ENCODE assay signal across 23 cellular contexts in genomic region chr2:230881840-230882239, GRCh38. TPM values are rescaled to one million over a fixed set of nuclear protein-coding genes. Genes with fewer than 3 reads are reported as not detected.
A peak's percentile ranks its signal among the peaks of the same experiment; 100 is the strongest.
DNase-seq lines count a peak whose midpoint lies in the region; ATAC-seq and TF ChIP-seq lines count a peak whose summit lies in the region.
"Had no signal": no experiment of that assay in that cellular context is flagged by ENCODE, and none has a peak within 500 bp of the region (broad histone marks: within the 10 kb centered on the region; RNA-seq: fewer than 3 reads in every experiment).

No MANE protein-coding gene starts in this region.

- intact Hi-C loops in natural killer cell (cut with micrococcal nuclease): no loop called here
- intact Hi-C loops in posterior vena cava (cut with DNase I): no loop called here
- intact Hi-C loops in CD8-positive, alpha-beta T cell (cut with DNase I, micrococcal nuclease): no loop called here

- TF ChIP-seq CTCF in natural killer cell (IDR thresholded peaks at IDR 0.05): no peak
- TF ChIP-seq CTCF in CD8-positive, alpha-beta T cell (IDR thresholded peaks at IDR 0.05): no peak

- no peak overlapping the region for H3K4me3 ChIP-seq in CD8-positive, alpha-beta T cell (ENCODE audit: low read depth, low read length)
- H3K4me3 ChIP-seq: GM23248, SJSA1 had no signal

- peaks cover 11% of the 10 kb centered on the region for H3K36me3 Mint-ChIP-seq in activated CD8-positive, alpha-beta memory T cell treated with anti-CD3 and anti-CD28 coated beads, Interleukin-2, amount 10 ng/mL, durations not matched to agents 7 days and 5 days
- H3K36me3 Mint-ChIP-seq in natural killer cell treated with Interleukin-12 subunit alpha and Interleukin-12 subunit beta and Interleukin-15 and Interleukin-18, amount 100 ng/mL, for 72 hours: no peaks in the 10 kb centered on the region
- H3K36me3 Mint-ChIP-seq in natural killer cell: no peaks in the 10 kb centered on the region
- peaks cover 7% of the 10 kb centered on the region for H3K36me3 Mint-ChIP-seq in CD8-positive, alpha-beta T cell

- H3K4me1 ChIP-seq in CD8-positive, alpha-beta T cell (ENCODE audit: insufficient read depth, low read length): peaks cover 18% of the 10 kb centered on the region
- H3K4me1 ChIP-seq: SJSA1 had no signal

- no peaks in the 10 kb centered on the region for H3K36me3 ChIP-seq in CD8-positive, alpha-beta T cell (ENCODE audit: insufficient read depth, low read length)

- H3K4me3 Mint-ChIP-seq in activated CD8-positive, alpha-beta memory T cell treated with anti-CD3 and anti-CD28 coated beads, Interleukin-2, amount 10 ng/mL, durations not matched to agents 7 days and 5 days: no peak overlapping the region
- peak overlapping the region; percentile 6 for H3K4me3 Mint-ChIP-seq in natural killer cell treated with Interleukin-12 subunit alpha and Interleukin-12 subunit beta and Interleukin-15 and Interleukin-18, amount 100 ng/mL, for 72 hours
- H3K4me3 Mint-ChIP-seq in natural killer cell: no peak overlapping the region
- H3K4me3 Mint-ChIP-seq in CD8-positive, alpha-beta T cell: no peak overlapping the region
- H3K4me3 Mint-ChIP-seq: B cell; CD4-positive, alpha-beta T cell had no signal

- H3K9me3 Mint-ChIP-seq in activated CD8-positive, alpha-beta memory T cell treated with anti-CD3 and anti-CD28 coated beads, Interleukin-2, amount 10 ng/mL, durations not matched to agents 7 days and 5 days (ENCODE audit: low read depth): no peaks in the 10 kb centered on the region
- H3K9me3 Mint-ChIP-seq in natural killer cell treated with Interleukin-12 subunit alpha and Interleukin-12 subunit beta and Interleukin-15 and Interleukin-18, amount 100 ng/mL, for 72 hours: no peaks in the 10 kb centered on the region
- no peaks in the 10 kb centered on the region for H3K9me3 Mint-ChIP-seq in natural killer cell
- H3K9me3 Mint-ChIP-seq in CD8-positive, alpha-beta T cell: no peaks in the 10 kb centered on the region
- H3K9me3 Mint-ChIP-seq: CD4-positive, alpha-beta T cell had no signal

- CTCF ChIA-PET in activated CD8-positive, alpha-beta memory T cell treated with anti-CD3 and anti-CD28 coated beads, Interleukin-2, amount 10 ng/mL, durations not matched to agents 7 days and 5 days (lab: Charles Lee): no interaction called here
- CTCF ChIA-PET in CD8-positive, alpha-beta T cell (lab: Charles Lee): interaction anchor here (1.1 to 1.7 kb wide), 3 partner anchors 16 to 34 kb away, joined by 3 to 4 read pairs (median 3); no protein-coding TSS in a partner anchor

- peaks cover 32% of the 10 kb centered on the region for H3K27me3 Mint-ChIP-seq in activated CD8-positive, alpha-beta memory T cell treated with anti-CD3 and anti-CD28 coated beads, Interleukin-2, amount 10 ng/mL, durations not matched to agents 7 days and 5 days
- peaks cover 31 to 57% of the 10 kb centered on the region in 2 donors for H3K27me3 Mint-ChIP-seq in natural killer cell treated with Interleukin-12 subunit alpha and Interleukin-12 subunit beta and Interleukin-15 and Interleukin-18, amount 100 ng/mL, for 72 hours
- peaks cover 43 to 64% of the 10 kb centered on the region in 2 donors for H3K27me3 Mint-ChIP-seq in natural killer cell (ENCODE audit: low read depth in 2 of 2)
- H3K27me3 Mint-ChIP-seq in CD8-positive, alpha-beta T cell (ENCODE audit: low read depth): no peaks in the 10 kb centered on the region
- H3K27me3 Mint-ChIP-seq: B cell; CD4-positive, alpha-beta T cell had no signal

- H3K27ac Mint-ChIP-seq in activated CD8-positive, alpha-beta memory T cell treated with anti-CD3 and anti-CD28 coated beads, Interleukin-2, amount 10 ng/mL, durations not matched to agents 7 days and 5 days: no peak overlapping the region
- H3K27ac Mint-ChIP-seq in natural killer cell treated with Interleukin-12 subunit alpha and Interleukin-12 subunit beta and Interleukin-15 and Interleukin-18, amount 100 ng/mL, for 72 hours: peak overlapping the region in 1 of 2 donors; percentile 54
- H3K27ac Mint-ChIP-seq in natural killer cell: no peak overlapping the region
- H3K27ac Mint-ChIP-seq in CD8-positive, alpha-beta T cell: no peak overlapping the region
- H3K27ac Mint-ChIP-seq: B cell; CD4-positive, alpha-beta T cell had no signal

- no peaks in the 10 kb centered on the region for H3K27me3 ChIP-seq in CD8-positive, alpha-beta T cell (ENCODE audit: insufficient read depth, low read length)
- H3K27me3 ChIP-seq: SJSA1 had no signal

- ATAC-seq in activated CD8-positive, alpha-beta memory T cell treated with anti-CD3 and anti-CD28 coated beads, Interleukin-2, amount 10 ng/mL, durations not matched to agents 7 days and 5 days: no peak
- ATAC-seq in natural killer cell treated with Interleukin-12 subunit alpha and Interleukin-12 subunit beta and Interleukin-15 and Interleukin-18, amount 100 ng/mL, for 72 hours: no peak
- ATAC-seq in natural killer cell: no peak
- no peak for ATAC-seq in CD8-positive, alpha-beta T cell
- ATAC-seq: PC-3 had no signal

- no peaks in the 10 kb centered on the region for H3K9me3 ChIP-seq in CD8-positive, alpha-beta T cell (ENCODE audit: low read length)
- H3K9me3 ChIP-seq: SJSA1 had no signal

- H3K4me1 Mint-ChIP-seq in activated CD8-positive, alpha-beta memory T cell treated with anti-CD3 and anti-CD28 coated beads, Interleukin-2, amount 10 ng/mL, durations not matched to agents 7 days and 5 days: peaks cover 39% of the 10 kb centered on the region
- H3K4me1 Mint-ChIP-seq in natural killer cell treated with Interleukin-12 subunit alpha and Interleukin-12 subunit beta and Interleukin-15 and Interleukin-18, amount 100 ng/mL, for 72 hours (ENCODE audit: low read depth in 2 of 2): peaks cover 21 to 22% of the 10 kb centered on the region in 2 donors
- peaks cover 25% of the 10 kb centered on the region in 2 donors for H3K4me1 Mint-ChIP-seq in natural killer cell
- H3K4me1 Mint-ChIP-seq in CD8-positive, alpha-beta T cell (ENCODE audit: low read depth): peaks cover 24% of the 10 kb centered on the region

- peak; percentile 49 for DNase-seq in activated CD8-positive, alpha-beta memory T cell treated with anti-CD3 and anti-CD28 coated beads for 24 hours
- DNase-seq in activated CD8-positive, alpha-beta memory T cell treated with anti-CD3 and anti-CD28 coated beads, Interleukin-2, amount 10 ng/mL, durations not matched to agents 7 days and 5 days: no peak
- DNase-seq in natural killer cell treated with Interleukin-12 subunit alpha and Interleukin-12 subunit beta and Interleukin-15 and Interleukin-18, amount 100 ng/mL, for 72 hours (ENCODE audit: low spot score): peak; percentile 12
- DNase-seq in natural killer cell (no peak), posterior vena cava (ENCODE audit: low spot score) (peak; percentile 42), HCEC 1CT (no peak), DMS153 treated with DMSO at 0.1 percent for 48 hours (lab: John Stamatoyannopoulos, UW; ENCODE audit: unreplicated experiment) (no peak)
- no peak for DNase-seq in CD8-positive, alpha-beta T cell
- DNase-seq: DMS79 treated with DMSO at 0.1 percent for 48 hours, GM23248, NCI-H1048, NCI-H1436 treated with DMSO at 0.1 percent for 48 hours, NCI-H2081 treated with DMSO at 0.1 percent for 48 hours, NCI-H510A treated with DMSO at 0.1 percent for 48 hours, NCI-H82, PC-3 had no signal

- H3K27ac ChIP-seq in CD8-positive, alpha-beta T cell (ENCODE audit: low read depth, low read length): no peak overlapping the region
- H3K27ac ChIP-seq: 22Rv1, GM23248, KMS-11, RWPE1, SJSA1 had no signal

- POLR2A ChIA-PET in CD8-positive, alpha-beta T cell (lab: Charles Lee): no interaction called here

RNA-seq across cellular contexts. Expression of gene ITM2C, which starts 17.1 kb away (rescaled TPM):
- total RNA-seq in activated CD8-positive, alpha-beta memory T cell treated with anti-CD3 and anti-CD28 coated beads, Interleukin-2, amount 10 ng/mL, durations not matched to agents 7 days and 5 days: 100 to 1,000 TPM in 1 of 2 experiments, 10 to 100 TPM in 1; 65.1 to 115 TPM
- total RNA-seq in natural killer cell treated with Interleukin-12 subunit alpha and Interleukin-12 subunit beta and Interleukin-15 and Interleukin-18, amount 100 ng/mL, for 72 hours: 10 to 100 TPM in 1 of 2 donors, 1 to 10 TPM in 1; 2.7 to 21.7 TPM
- 10 to 100 TPM in 1 of 3 donors, 1 to 10 TPM in 2; 4.7 to 36.3 (median 5.1) TPM for total RNA-seq in natural killer cell
- 10 to 100 TPM; 54.7 to 64.9 TPM for total RNA-seq in posterior vena cava
- 10 to 100 TPM; 23.2 to 27.4 TPM for total RNA-seq in CD8-positive, alpha-beta T cell

RNA-seq across cellular contexts. Expression of gene GPR55, which starts 43.2 kb away (rescaled TPM):
- 10 to 100 TPM; 42.1 to 58.8 TPM for total RNA-seq in activated CD8-positive, alpha-beta memory T cell treated with anti-CD3 and anti-CD28 coated beads, Interleukin-2, amount 10 ng/mL, durations not matched to agents 7 days and 5 days
- 1 to 10 TPM in 1 of 2 donors, under 1 TPM in 1; 0.26 to 5.5 TPM for total RNA-seq in natural killer cell treated with Interleukin-12 subunit alpha and Interleukin-12 subunit beta and Interleukin-15 and Interleukin-18, amount 100 ng/mL, for 72 hours
- 1 to 10 TPM in 1 of 3 donors, under 1 TPM in 2; 0.09 to 1.1 (median 0.40) TPM for total RNA-seq in natural killer cell
- under 1 TPM; 0.14 to 0.19 TPM for total RNA-seq in posterior vena cava
- total RNA-seq in CD8-positive, alpha-beta T cell: 1 to 10 TPM; 3.2 to 3.4 TPM
- total RNA-seq: GM23248, M059J had no signal

Comparison
In these comparisons a context has a peak if more than half of its experiments do, and no peak if none do; other contexts are left out.
1. DNase-seq: peak in activated CD8-positive, alpha-beta memory T cell treated with anti-CD3 and anti-CD28 coated beads for 24 hours (single experiment), natural killer cell treated with Interleukin-12 subunit alpha and Interleukin-12 subunit beta and Interleukin-15 and Interleukin-18, amount 100 ng/mL, for 72 hours (single experiment) and posterior vena cava (single experiment); none in activated CD8-positive, alpha-beta memory T cell treated with anti-CD3 and anti-CD28 coated beads, Interleukin-2, amount 10 ng/mL, durations not matched to agents 7 days and 5 days (single experiment), natural killer cell (single experiment), HCEC 1CT (single experiment), CD8-positive, alpha-beta T cell (0 of 7) and DMS153 treated with DMSO at 0.1 percent for 48 hours (single experiment).
2. RNA of gene GPR55, which starts 43.2 kb away (total RNA-seq): 42.1 to 58.8 TPM in activated CD8-positive, alpha-beta memory T cell treated with anti-CD3 and anti-CD28 coated beads, Interleukin-2, amount 10 ng/mL, durations not matched to agents 7 days and 5 days; 0.26 to 5.5 TPM in natural killer cell treated with Interleukin-12 subunit alpha and Interleukin-12 subunit beta and Interleukin-15 and Interleukin-18, amount 100 ng/mL, for 72 hours, 3.2 to 3.4 TPM in CD8-positive, alpha-beta T cell, 0.09 to 1.1 TPM in natural killer cell and 0.14 to 0.19 TPM in posterior vena cava; every median in the first group is over 4 times any median in the second.